In genomic region chr17:65473363-65473762, GRCh38 we compare ENCODE assay signal across 18 cellular contexts.
A peak's percentile ranks its signal among the peaks of the same experiment; 100 is the strongest.
DNase-seq lines count a peak whose midpoint lies in the region; ATAC-seq and TF ChIP-seq lines count a peak whose summit lies in the region.
"Had no signal": no experiment of that assay in that cellular context is flagged by ENCODE, and none has a peak within 500 bp of the region (broad histone marks: within the 10 kb centered on the region; RNA-seq: fewer than 3 reads in every experiment).

No MANE protein-coding gene starts in this region.

- H2AFZ ChIP-seq in GM23338 (0 out of 2 replicates have a peak overlapping the region, but pooled peaks have one; percentile 39), smooth muscle cell (ENCODE audit: low read depth) (peak overlapping the region; percentile 8)

- H3K4me2 ChIP-seq in GM23338 (no peak overlapping the region), smooth muscle cell (peak overlapping the region; percentile 78)
- H3K4me2 ChIP-seq: BLaER1 had no signal

- H3K9me3 Mint-ChIP-seq in GM23338, result no peaks in the 10 kb centered on the region
- H3K9me3 Mint-ChIP-seq: HFFc6 had no signal

- peaks cover 14% of the 10 kb centered on the region; the same call in 1 of the 2 replicates for H3K9me2 ChIP-seq in GM23338 (ENCODE audit: insufficient read depth)

- TF ChIP-seq CTCF in GM23338 (conservative IDR thresholded peaks at IDR 0.05; ENCODE audit: low read depth in 2 of 2), result no peak
- TF ChIP-seq CTCF in heart left ventricle (IDR thresholded peaks at IDR 0.05), result no peak
- TF ChIP-seq CTCF in lower lobe of right lung (IDR thresholded peaks at IDR 0.05), result no peak
- TF ChIP-seq CTCF in smooth muscle cell (IDR thresholded peaks at IDR 0.05; ENCODE audit: borderline replicate concordance, insufficient read depth, poor library complexity, severe bottlenecking), result no peak

- peak overlapping the region; percentile 8 for H3K9ac ChIP-seq in smooth muscle cell (ENCODE audit: low read depth)
- H3K9ac ChIP-seq: BLaER1 had no signal

- H3K27ac ChIP-seq in GM23338 (ENCODE audit: low read depth), result no peak overlapping the region
- peak overlapping the region in 2 of 12 donors; percentile 24 to 45 for H3K27ac ChIP-seq in heart left ventricle
- peak overlapping the region; percentile 82 for H3K27ac ChIP-seq in lower lobe of right lung
- peak overlapping the region; percentile 88 for H3K27ac ChIP-seq in smooth muscle cell (ENCODE audit: low read depth)
- H3K27ac ChIP-seq: BLaER1 had no signal

- H3K27me3 ChIP-seq in GM23338 (ENCODE audit: insufficient read depth) (no peaks in the 10 kb centered on the region), heart left ventricle (no peaks in the 10 kb centered on the region), lower lobe of right lung (ENCODE audit: low read depth) (no peaks in the 10 kb centered on the region), smooth muscle cell (ENCODE audit: low read depth) (no peaks in the 10 kb centered on the region)
- H3K27me3 ChIP-seq: BLaER1 had no signal

- intact Hi-C loops in heart left ventricle (cut with DNase I), result no loop called here
- intact Hi-C loops in lower lobe of right lung (cut with DNase I), result no loop called here

- H3F3A ChIP-seq in GM23338 (replicated peaks; ENCODE audit: low read depth) (no peaks in the 10 kb centered on the region), smooth muscle cell (ENCODE audit: low read depth) (peaks cover 5% of the 10 kb centered on the region)

- H3K4me1 Mint-ChIP-seq in GM23338, result no peaks in the 10 kb centered on the region
- H3K4me1 Mint-ChIP-seq: CD8-positive, alpha-beta memory T cell had no signal

- H3K9me3 ChIP-seq in heart left ventricle (no peaks in the 10 kb centered on the region), lower lobe of right lung (no peaks in the 10 kb centered on the region), smooth muscle cell (replicated peaks; ENCODE audit: low read depth) (no peaks in the 10 kb centered on the region)
- H3K9me3 ChIP-seq: BLaER1 had no signal

- no peak overlapping the region for H3K4me3 Mint-ChIP-seq in GM23338
- H3K4me3 Mint-ChIP-seq: CD8-positive, alpha-beta memory T cell; HFFc6 had no signal

- H3K36me3 ChIP-seq in GM23338 (ENCODE audit: insufficient read depth) (no peaks in the 10 kb centered on the region), heart left ventricle (no peaks in the 10 kb centered on the region), lower lobe of right lung (no peaks in the 10 kb centered on the region), smooth muscle cell (ENCODE audit: low read depth) (no peaks in the 10 kb centered on the region)
- H3K36me3 ChIP-seq: BLaER1 had no signal

- no peaks in the 10 kb centered on the region for H3K4me1 ChIP-seq in GM23338 (ENCODE audit: insufficient read depth)
- peaks cover 0 to 17% (median 7%) of the 10 kb centered on the region in 12 donors for H3K4me1 ChIP-seq in heart left ventricle
- H3K4me1 ChIP-seq in lower lobe of right lung, result peaks cover 25% of the 10 kb centered on the region
- H3K4me1 ChIP-seq in smooth muscle cell (ENCODE audit: low read depth), result no peaks in the 10 kb centered on the region
- H3K4me1 ChIP-seq: BLaER1 had no signal

- no peak overlapping the region for H3K27ac Mint-ChIP-seq in GM23338
- H3K27ac Mint-ChIP-seq: CD8-positive, alpha-beta memory T cell; HFFc6 had no signal

- H3K36me3 Mint-ChIP-seq in GM23338 (ENCODE audit: low read depth), result no peaks in the 10 kb centered on the region
- H3K36me3 Mint-ChIP-seq: CD8-positive, alpha-beta memory T cell had no signal

- H4K20me1 ChIP-seq in GM23338 (replicated peaks; ENCODE audit: insufficient read depth) (no peaks in the 10 kb centered on the region), smooth muscle cell (ENCODE audit: low read depth) (no peaks in the 10 kb centered on the region)
- H4K20me1 ChIP-seq: BLaER1 had no signal

- H3K79me2 ChIP-seq in GM23338 (replicated peaks; ENCODE audit: insufficient read depth), result no peaks in the 10 kb centered on the region
- no peaks in the 10 kb centered on the region for H3K79me2 ChIP-seq in smooth muscle cell (ENCODE audit: low read depth)

- DNase-seq in GM23338 (ENCODE audit: low spot score), result no peak
- no peak for DNase-seq in heart left ventricle
- DNase-seq in lower lobe of right lung, result no peak
- DNase-seq in smooth muscle cell (lab: John Stamatoyannopoulos, UW; ENCODE audit: unreplicated experiment), result no peak
- no peak for DNase-seq in NCI-H748 (lab: John Stamatoyannopoulos, UW; ENCODE audit: unreplicated experiment)
- DNase-seq: 8988T; CD8-positive, alpha-beta memory T cell; DND-41; GDM1; MM.1S; NCI-H1105; NCI-H187 treated with DMSO at 0.1 percent for 48 hours; NCI-H510A treated with DMSO at 0.1 percent for 48 hours had no signal

- WGBS in heart left ventricle, 4 donors, result 48 to 57% (median 52%) methylated on average over 6 of the region's 6 CpGs
- 74% methylated on average over 6 of the region's 6 CpGs for WGBS in smooth muscle cell (ENCODE audit: low lambda C conversion rate)

- no peak overlapping the region for H3K4me3 ChIP-seq in GM23338
- no peak overlapping the region for H3K4me3 ChIP-seq in heart left ventricle
- no peak overlapping the region for H3K4me3 ChIP-seq in lower lobe of right lung
- no peak overlapping the region for H3K4me3 ChIP-seq in smooth muscle cell
- H3K4me3 ChIP-seq: BLaER1 had no signal

- TF ChIP-seq POLR2A in heart left ventricle (IDR thresholded peaks at IDR 0.05), result no peak

- peaks cover 2% of the 10 kb centered on the region for H3K27me3 Mint-ChIP-seq in GM23338 (ENCODE audit: insufficient read depth, low read depth, poor library complexity)

- ATAC-seq in GM23338 (no peak), heart left ventricle (peak in 3 of 4 donors; percentile 44 to 73 (median 69)), lower lobe of right lung (peak in 1 of 2 donors; percentile 3), GM21423 (IDR thresholded peaks at IDR 0.05; ENCODE audit: unreplicated experiment) (no peak), GM21447 (IDR thresholded peaks at IDR 0.05; ENCODE audit: unreplicated experiment) (no peak), GM21786 (IDR thresholded peaks at IDR 0.05; ENCODE audit: unreplicated experiment) (no peak)

TF ChIP-seq in GM23338, 12 proteins besides CTCF, POLR2A, EP300 and RAD21:
- TF ChIP-seq ZNF331 (CRISPR knock-in tag; IDR thresholded peaks at IDR 0.05; ENCODE audit: low read depth) (no peak), ZNF462 (CRISPR knock-in tag; IDR thresholded peaks at IDR 0.05) (no peak), EZH2phosphoT487 (IDR thresholded peaks at IDR 0.05; ENCODE audit: unreplicated experiment) (no peak), JUNB (IDR thresholded peaks at IDR 0.05; ENCODE audit: unreplicated experiment) (no peak)
TF ChIP-seq in GM23338: peak in this region for 0.

Comparison
In these comparisons a context has a peak if more than half of its experiments do, and no peak if none do; other contexts are left out.
1. ATAC-seq: peak in heart left ventricle (3 of 4); none in GM23338 (single experiment), GM21423 (single experiment), GM21447 (single experiment) and GM21786 (single experiment).